Comparison of ENCODE assay signal across 8 cellular contexts in the genomic region with DNA sequence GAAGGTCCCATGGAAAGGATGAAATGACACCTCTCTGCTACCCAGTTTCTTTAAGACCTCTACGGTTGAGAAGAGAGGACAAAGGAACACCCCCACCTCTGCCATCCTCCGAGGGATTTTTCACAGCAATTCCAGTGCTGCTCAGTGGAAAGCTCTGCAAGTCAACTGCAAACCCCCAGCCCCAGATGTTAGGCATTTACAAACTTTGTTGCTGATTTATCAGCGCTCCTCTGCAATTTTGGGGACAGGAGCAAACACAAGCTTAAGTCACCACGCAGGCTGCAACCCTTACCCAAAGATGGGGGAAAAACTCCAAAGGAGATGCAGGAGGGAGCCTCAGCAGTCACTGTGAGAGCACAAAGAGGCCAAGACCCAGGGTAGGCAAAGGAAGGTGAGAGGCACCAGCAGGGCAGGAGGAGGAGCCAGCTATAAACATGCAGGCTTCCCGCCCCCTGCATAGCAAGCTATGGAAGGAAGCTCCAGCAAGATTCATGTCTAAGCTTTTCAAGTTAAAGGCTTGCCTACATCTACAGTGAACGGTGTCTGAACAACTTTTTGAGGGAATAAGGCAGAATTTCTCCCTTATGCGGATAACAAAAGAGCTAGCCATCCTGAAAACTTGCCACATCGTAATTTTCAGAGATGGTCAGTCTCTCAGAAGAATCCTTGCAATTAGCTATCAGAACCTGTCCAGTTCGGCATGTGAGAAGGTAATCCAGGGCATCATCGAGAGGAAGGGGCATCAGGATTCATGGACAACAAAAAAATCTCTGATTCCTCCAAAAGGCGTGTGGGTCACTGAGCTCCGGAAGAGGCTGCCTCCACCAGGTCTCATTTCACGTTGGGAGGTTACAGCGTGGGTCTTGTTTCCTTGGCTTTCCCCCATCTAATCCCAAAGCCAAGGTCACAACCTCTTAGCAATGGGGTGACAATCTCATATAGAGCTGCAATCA. TPM values are rescaled to one million over a fixed set of nuclear protein-coding genes. Genes with fewer than 3 reads are reported as not detected.
DNase-seq lines count a peak whose midpoint lies in the region; ATAC-seq and TF ChIP-seq lines count a peak whose summit lies in the region.

No MANE protein-coding gene starts in this region.

- H3K9me2 ChIP-seq in GM23248 (ENCODE audit: insufficient read depth) = no peaks in the 10 kb centered on the region

- peak overlapping the region; percentile 98 for H3K4me3 ChIP-seq in GM23248
- peak overlapping the region in 3 of 4 donors; percentile 92 to 100 (median 99) for H3K4me3 ChIP-seq in esophagus squamous epithelium
- peak overlapping the region; percentile 58 to 96 (median 92) for H3K4me3 ChIP-seq in skeletal muscle tissue (ENCODE audit: low read length in 3 of 3)

- peaks cover 88% of the 10 kb centered on the region for H3K79me2 ChIP-seq in GM23248 (ENCODE audit: insufficient read depth)

- peak overlapping the region; percentile 90 for H3K4me3 Mint-ChIP-seq in T-helper 17 cell

- H3K27ac ChIP-seq in GM23248 = peak overlapping the region; percentile 98
- peak overlapping the region in 3 of 4 donors; percentile 46 to 100 (median 99) for H3K27ac ChIP-seq in esophagus squamous epithelium
- peak overlapping the region; percentile 100 for H3K27ac ChIP-seq in skeletal muscle tissue (ENCODE audit: low read depth, low read length)

- ATAC-seq in T-helper 17 cell (peak; percentile 37), HG03039 (IDR thresholded peaks at IDR 0.05; ENCODE audit: unreplicated experiment) (no peak)

- peak overlapping the region; percentile 98 for H3K9ac ChIP-seq in GM23248
- peak overlapping the region; percentile 12 to 74 (median 62) for H3K9ac ChIP-seq in skeletal muscle tissue (ENCODE audit: low read depth in 1 of 3, low read length in 3 of 3)

- peak overlapping the region; percentile 84 for H3K4me2 ChIP-seq in GM23248 (ENCODE audit: unreplicated experiment)

- H3F3A ChIP-seq in GM23248 (ENCODE audit: insufficient read depth) = peaks cover 50% of the 10 kb centered on the region

- no peaks in the 10 kb centered on the region for H3K36me3 ChIP-seq in GM23248 (ENCODE audit: low read depth)
- H3K36me3 ChIP-seq in esophagus squamous epithelium = no peaks in the 10 kb centered on the region
- H3K36me3 ChIP-seq in skeletal muscle tissue (ENCODE audit: control insufficient read depth in 3 of 3, insufficient read depth in 3 of 3, low read length in 3 of 3) = peaks cover 2 to 9% (median 2%) of the 10 kb centered on the region in 3 donors

- H3K4me1 Mint-ChIP-seq in T-helper 17 cell = peaks cover 66% of the 10 kb centered on the region

- H3K9me3 ChIP-seq in GM23248 (ENCODE audit: low read depth) = no peaks in the 10 kb centered on the region
- no peaks in the 10 kb centered on the region for H3K9me3 ChIP-seq in T-helper 17 cell (ENCODE audit: control insufficient read depth, low read length, poor library complexity, severe bottlenecking)
- H3K9me3 ChIP-seq in esophagus squamous epithelium = no peaks in the 10 kb centered on the region
- H3K9me3 ChIP-seq in skeletal muscle tissue (ENCODE audit: control insufficient read depth in 3 of 3, low read length in 3 of 3) = no peaks in the 10 kb centered on the region

- no peaks in the 10 kb centered on the region for H3K36me3 Mint-ChIP-seq in T-helper 17 cell (ENCODE audit: low read depth)

- TF ChIP-seq POLR2A in esophagus squamous epithelium (IDR thresholded peaks at IDR 0.05) = no peak

- H3K4me1 ChIP-seq in GM23248 (ENCODE audit: insufficient read depth) = peaks cover 61% of the 10 kb centered on the region
- peaks cover 59 to 83% (median 69%) of the 10 kb centered on the region in 3 donors for H3K4me1 ChIP-seq in esophagus squamous epithelium
- peaks cover 68 to 75% (median 73%) of the 10 kb centered on the region in 3 donors for H3K4me1 ChIP-seq in skeletal muscle tissue (ENCODE audit: control insufficient read depth in 3 of 3, insufficient read depth in 3 of 3, low read length in 3 of 3)

- H3K27me3 Mint-ChIP-seq in T-helper 17 cell = no peaks in the 10 kb centered on the region

- H3K27ac Mint-ChIP-seq in T-helper 17 cell = peak overlapping the region; percentile 98

- no peak for TF ChIP-seq CTCF in esophagus squamous epithelium (IDR thresholded peaks at IDR 0.05)

- H3K27me3 ChIP-seq in GM23248 (replicated peaks; ENCODE audit: insufficient read depth) (no peaks in the 10 kb centered on the region), esophagus squamous epithelium (no peaks in the 10 kb centered on the region), skeletal muscle tissue (ENCODE audit: control insufficient read depth in 3 of 3, insufficient read depth in 3 of 3, low read length in 3 of 3) (no peaks in the 10 kb centered on the region)

- WGBS in GM23248 (ENCODE audit: low coverage in 1 of 2, low lambda C conversion rate in 2 of 2, missing lambda C conversion rate in 2 of 2), 2 experiments = 22 to 25% methylated on average over 14 of the region's 14 CpGs
- 27 to 40% methylated on average over 14 of the region's 14 CpGs for WGBS in esophagus squamous epithelium, 2 donors

- DNase-seq in GM23248 = peak; percentile 66
- no peak for DNase-seq in T-helper 17 cell
- no peak for DNase-seq in esophagus squamous epithelium (lab: John Stamatoyannopoulos, UW)
- DNase-seq in AG20443 (ENCODE audit: low spot score) = no peak
- no peak for DNase-seq in NCI-H526 treated with DMSO at 0.1 percent for 48 hours (lab: John Stamatoyannopoulos, UW)
- DNase-seq in NCI-H2081 (lab: John Stamatoyannopoulos, UW) = no peak

- no peak overlapping the region for H2AFZ ChIP-seq in GM23248

- peaks cover 45% of the 10 kb centered on the region for H4K20me1 ChIP-seq in GM23248 (ENCODE audit: insufficient read depth)

- intact Hi-C loops in esophagus squamous epithelium (cut with DNase I) = no loop called here

- in situ Hi-C loops in GM23248 (cut with MboI) = no loop called here

RNA-seq across cellular contexts. Expression of a gene that starts 3.9 kb away (rescaled TPM):
- total RNA-seq in GM23248 (2014; rRNA removed; shearing (Covaris generic)) = 97.3 and 109 TPM in 2 replicates
- polyA plus RNA-seq in GM23248 (2016; fragmentation: Nextera tagmentation; extraction: Ambion mirVana) = 51.7 and 52.7 TPM in 2 replicates
- total RNA-seq in T-helper 17 cell (100 to 1,000 TPM; 114 to 132 TPM), esophagus squamous epithelium (100 to 1,000 TPM in 1 of 4 donors, 10 to 100 TPM in 3; 47.1 to 120 (median 71.7) TPM), skeletal muscle tissue (51.1 TPM)

RNA-seq across cellular contexts. Expression of a gene that starts 24.1 kb away (rescaled TPM):
- total RNA-seq in GM23248 (2014; rRNA removed; shearing (Covaris generic)) = 1.4 and 3.4 TPM in 2 replicates
- 1.9 and 2.4 TPM in 2 replicates for polyA plus RNA-seq in GM23248 (2016; fragmentation: Nextera tagmentation; extraction: Ambion mirVana)
- total RNA-seq in T-helper 17 cell (1 to 10 TPM; 1.3 to 1.4 TPM), esophagus squamous epithelium (1 to 10 TPM; 1.9 to 3.4 (median 2.5) TPM), skeletal muscle tissue (3.1 TPM)
